In the genomic region with DNA sequence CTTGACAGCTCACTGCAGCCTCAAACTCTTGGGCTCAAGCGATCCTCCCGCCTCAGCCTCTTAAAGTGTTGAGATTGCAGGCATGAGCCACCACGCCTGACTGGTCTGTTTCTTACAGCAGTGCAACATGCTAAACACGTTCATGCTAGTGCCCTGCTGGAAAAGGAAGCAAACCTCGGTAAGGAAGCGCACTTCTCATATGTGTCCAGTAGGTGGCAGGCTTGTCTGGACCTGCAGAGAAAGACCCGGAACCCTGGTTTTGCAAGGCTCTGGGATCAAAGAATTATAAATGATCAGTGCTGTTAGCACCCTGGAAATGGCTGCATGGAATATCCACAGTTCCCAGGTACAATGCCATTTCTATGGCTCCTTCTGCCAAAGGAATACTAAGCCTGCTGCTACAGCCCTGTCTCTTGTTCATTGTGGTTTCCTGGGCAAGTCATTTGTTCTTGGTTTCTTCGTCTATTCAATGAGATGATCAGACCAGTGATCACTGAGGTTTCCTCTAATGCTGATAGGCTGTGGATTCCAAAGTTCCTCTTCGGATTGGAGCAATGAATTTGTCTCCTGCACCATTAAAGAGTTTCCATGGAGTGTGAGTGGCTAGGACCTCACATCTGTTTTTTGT, we compare ENCODE assay signal across 8 cellular contexts. TPM values are rescaled to one million over a fixed set of nuclear protein-coding genes. Genes with fewer than 3 reads are reported as not detected.
DNase-seq lines count a peak whose midpoint lies in the region; ATAC-seq, FAIRE-seq and TF ChIP-seq lines count a peak whose summit lies in the region.

No MANE protein-coding gene starts in this region.

- H3K9me3 ChIP-seq in KOPT-K1 (ENCODE audit: insufficient read depth, low read length, poor library complexity, severe bottlenecking) (no peaks in the 10 kb centered on the region), Panc1 (ENCODE audit: control insufficient read depth, insufficient read depth, low read depth, low read length) (no peaks in the 10 kb centered on the region), fibroblast of lung (ENCODE audit: control insufficient read depth, insufficient read depth, low read depth, low read length) (no peaks in the 10 kb centered on the region), neural cell (ENCODE audit: low read length) (no peaks in the 10 kb centered on the region)

- no peaks in the 10 kb centered on the region for H3K79me2 ChIP-seq in fibroblast of lung (ENCODE audit: control insufficient read depth, insufficient read depth, low read length)
- H3K79me2 ChIP-seq in neural cell (replicated peaks; ENCODE audit: insufficient read depth, low read length) = no peaks in the 10 kb centered on the region

- no peaks in the 10 kb centered on the region for H3F3A ChIP-seq in neural cell (ENCODE audit: insufficient read depth, low read length, poor library complexity, severe bottlenecking)

- H3K4me3 ChIP-seq in Panc1 (ENCODE audit: low read depth in 2 of 2, low read length in 2 of 2) (no peak overlapping the region), fibroblast of lung (replicated peaks in 1 of 4; ENCODE audit: control extremely low read depth in 1 of 4, insufficient read depth in 1 of 4, low read depth in 3 of 4, low read length in 4 of 4) (no peak overlapping the region), neural cell (ENCODE audit: low read length) (no peak overlapping the region)

- CTCF ChIA-PET in Panc1 (lab: Charles Lee) = interaction anchor here (0.6 kb wide), 2 partner anchors 69 to 669 kb away, joined by 4 read pairs; no protein-coding TSS in a partner anchor

- BruUV-seq in Panc1 (replicated peaks; lab: Mats Ljungman, UMichigan) = no TSS peak

- peak overlapping the region; percentile 26 for H3K27ac ChIP-seq in KOPT-K1 (ENCODE audit: low read depth, low read length, poor library complexity, severe bottlenecking)
- no peak overlapping the region; the same call in 1 of the 2 replicates for H3K27ac ChIP-seq in Panc1 (ENCODE audit: low read length)
- no peak overlapping the region for H3K27ac ChIP-seq in fibroblast of lung (ENCODE audit: insufficient read depth, low read length)
- no peak overlapping the region for H3K27ac ChIP-seq in neural cell (ENCODE audit: low read length)

- DNase-seq in NCI-H1436 (lab: John Stamatoyannopoulos, UW) (peak; percentile 63), NCI-H1436 treated with DMSO at 0.1 percent for 48 hours (lab: John Stamatoyannopoulos, UW) (no peak), Panc1 (ENCODE audit: low read depth, low spot score) (peak; percentile 71), fibroblast of lung (ENCODE audit: low read depth in 2 of 2) (peak; percentile 56 to 80), urothelium cell line (ENCODE audit: low spot score) (peak; percentile 89)
- peak; percentile 61 for DNase-seq in activated T-cell treated with anti-CD3 and anti-CD28 coated beads, Interleukin-2, amount 50 U/mL, for 4 hours

- H3K9me3 Mint-ChIP-seq in activated T-cell treated with anti-CD3 and anti-CD28 coated beads, Interleukin-2, amount 50 U/mL, for 4 hours = no peaks in the 10 kb centered on the region

- H3K27me3 ChIP-seq in Panc1 (ENCODE audit: control insufficient read depth, insufficient read depth, low read length) = peaks cover 3% of the 10 kb centered on the region; the same call in 1 of the 2 replicates
- H3K27me3 ChIP-seq in fibroblast of lung (ENCODE audit: control insufficient read depth, insufficient read depth, low read length) = no peaks in the 10 kb centered on the region
- no peaks in the 10 kb centered on the region for H3K27me3 ChIP-seq in neural cell (ENCODE audit: insufficient read depth, low read depth, low read length)

- TF ChIP-seq EP300 in neural cell (conservative IDR thresholded peaks at IDR 0.05; ENCODE audit: poor library complexity, severe bottlenecking) = no peak

- peak; percentile 69 for TF ChIP-seq RAD21 in neural cell (conservative IDR thresholded peaks at IDR 0.05)

- H4K20me1 ChIP-seq in fibroblast of lung (ENCODE audit: control insufficient read depth, extremely low read depth, insufficient read depth, low read length) = no peaks in the 10 kb centered on the region
- H4K20me1 ChIP-seq in neural cell (ENCODE audit: insufficient read depth) = no peaks in the 10 kb centered on the region

- H2AFZ ChIP-seq in fibroblast of lung (ENCODE audit: low read length) (peak overlapping the region; percentile 71), neural cell (ENCODE audit: low read depth, low read length) (no peak overlapping the region)

- in situ Hi-C loops in Panc1 (cut with HindIII; ENCODE audit: low pct_unique_long_range_greater_than_20kb, low sequenced_read_pairs) = no loop called here

- POLR2A ChIA-PET in Panc1 (lab: Charles Lee) = no interaction called here

- intact Hi-C loops in Panc1 (cut with micrococcal nuclease; ENCODE audit: unreplicated experiment) = no loop called here

- H3K36me3 Mint-ChIP-seq in activated T-cell treated with anti-CD3 and anti-CD28 coated beads, Interleukin-2, amount 50 U/mL, for 4 hours (ENCODE audit: insufficient read depth) = no peaks in the 10 kb centered on the region

- H3K36me3 ChIP-seq in KOPT-K1 (ENCODE audit: insufficient read depth, low read length) = peaks cover 8% of the 10 kb centered on the region; the same call in 1 of the 2 replicates
- no peaks in the 10 kb centered on the region for H3K36me3 ChIP-seq in Panc1 (ENCODE audit: control insufficient read depth, insufficient read depth, low read length)
- no peaks in the 10 kb centered on the region for H3K36me3 ChIP-seq in fibroblast of lung (ENCODE audit: control insufficient read depth, insufficient read depth, low read length)
- H3K36me3 ChIP-seq in neural cell (ENCODE audit: insufficient read depth, low read length) = no peaks in the 10 kb centered on the region

- H3K9me2 ChIP-seq in neural cell (ENCODE audit: insufficient read depth, low read length) = no peaks in the 10 kb centered on the region

- TF ChIP-seq CTCF in Panc1 (IDR thresholded peaks at IDR 0.05) (peak; percentile 97), fibroblast of lung (conservative IDR thresholded peaks at IDR 0.05 in 1 of 2, IDR thresholded peaks at IDR 0.05 in 1 of 2; ENCODE audit: low read depth in 1 of 2, low read length in 2 of 2) (peak; percentile 94 to 97), neural cell (IDR thresholded peaks at IDR 0.05; ENCODE audit: poor library complexity, severe bottlenecking) (peak; percentile 86)

- peak overlapping the region; percentile 17 for H3K4me3 Mint-ChIP-seq in activated T-cell treated with anti-CD3 and anti-CD28 coated beads, Interleukin-2, amount 50 U/mL, for 4 hours

- H3K27me3 Mint-ChIP-seq in activated T-cell treated with anti-CD3 and anti-CD28 coated beads, Interleukin-2, amount 50 U/mL, for 4 hours (ENCODE audit: low read depth) = no peaks in the 10 kb centered on the region

- H3K9ac ChIP-seq in fibroblast of lung (ENCODE audit: insufficient read depth, low read length) (no peak overlapping the region), neural cell (ENCODE audit: low read length) (no peak overlapping the region)

- FAIRE-seq in urothelium cell line (lab: Jason Lieb, UNC) = peak; percentile 90

- peaks cover 47% of the 10 kb centered on the region for H3K4me1 Mint-ChIP-seq in activated T-cell treated with anti-CD3 and anti-CD28 coated beads, Interleukin-2, amount 50 U/mL, for 4 hours (ENCODE audit: low read depth)

- ATAC-seq in Panc1 = peak; percentile 91
- ATAC-seq in activated T-cell treated with anti-CD3 and anti-CD28 coated beads, Interleukin-2, amount 50 U/mL, for 4 hours = peak; percentile 79 to 86

- no peak overlapping the region for H3K4me2 ChIP-seq in fibroblast of lung (ENCODE audit: extremely low read depth, insufficient read depth, low read length)
- no peak overlapping the region for H3K4me2 ChIP-seq in neural cell (ENCODE audit: low read length)

- H3K4me1 ChIP-seq in Panc1 (ENCODE audit: control insufficient read depth, insufficient read depth, low read length) (no peaks in the 10 kb centered on the region), fibroblast of lung (ENCODE audit: control insufficient read depth, extremely low read depth, insufficient read depth, low read length) (no peaks in the 10 kb centered on the region)

TF ChIP-seq in neural cell, 6 proteins besides CTCF, POLR2A, EP300 and RAD21:
- TF ChIP-seq SMC3 (conservative IDR thresholded peaks at IDR 0.05; ENCODE audit: poor library complexity) = peak; percentile 65
- no peak for TF ChIP-seq TAF1 (IDR thresholded peaks at IDR 0.05; ENCODE audit: low read depth)

RNA-seq across cellular contexts. Expression of gene RNU5D-1, which starts 15.9 kb away (rescaled TPM):
- total RNA-seq in Panc1 (2021; ENCODE audit: unreplicated experiment) = not detected
- polyA plus RNA-seq in Panc1 (2012; ENCODE audit: insufficient read length) = not detected
- total RNA-seq in activated T-cell treated with anti-CD3 and anti-CD28 coated beads, Interleukin-2, amount 50 U/mL, for 4 hours = not detected
- total RNA-seq in fibroblast of lung = not detected in 2 replicates
- not detected in 2 replicates for polyA plus RNA-seq in fibroblast of lung
- polyA plus RNA-seq in fibroblast of lung (2012) = not detected in 2 replicates
- polyA minus RNA-seq in fibroblast of lung (ENCODE audit: low replicate concordance) = under 0.01 TPM in 1 of 2 replicates, not detected in the other
- not detected in 2 replicates for polyA plus RNA-seq in neural cell
- not detected in 2 replicates for polyA minus RNA-seq in neural cell

RNA-seq across cellular contexts. Expression of gene KIF2C, which starts 24.6 kb away (rescaled TPM):
- total RNA-seq in Panc1 (2021; ENCODE audit: unreplicated experiment) (69.4 TPM), fibroblast of lung (0.51 and 9.2 TPM in 2 replicates)
- polyA plus RNA-seq in Panc1 (2012; ENCODE audit: insufficient read length) = 24.7 TPM
- 1 to 10 TPM; 5.0 to 8.1 (median 8.1) TPM for total RNA-seq in activated T-cell treated with anti-CD3 and anti-CD28 coated beads, Interleukin-2, amount 50 U/mL, for 4 hours
- polyA plus RNA-seq in fibroblast of lung (9.9 and 41.9 TPM in 2 replicates), neural cell (1.5 and 3.8 TPM in 2 replicates)
- 7.2 and 28.0 TPM in 2 replicates for polyA plus RNA-seq in fibroblast of lung (2012)
- polyA minus RNA-seq in fibroblast of lung (ENCODE audit: low replicate concordance) (3.8 and 24.6 TPM in 2 replicates), neural cell (1.2 and 1.5 TPM in 2 replicates)

RNA-seq across cellular contexts. Expression of gene ARMH1, which starts 40.5 kb away (rescaled TPM):
- total RNA-seq in Panc1 (2021; ENCODE audit: unreplicated experiment) (2.8 TPM), fibroblast of lung (2.3 and 6.4 TPM in 2 replicates)
- 4.5 TPM for polyA plus RNA-seq in Panc1 (2012; ENCODE audit: insufficient read length)
- 10 to 100 TPM; 29.4 to 57.2 (median 49.5) TPM for total RNA-seq in activated T-cell treated with anti-CD3 and anti-CD28 coated beads, Interleukin-2, amount 50 U/mL, for 4 hours
- polyA plus RNA-seq in fibroblast of lung (0.75 and 2.4 TPM in 2 replicates), neural cell (88.3 and 105 TPM in 2 replicates)
- 0.27 and 1.0 TPM in 2 replicates for polyA plus RNA-seq in fibroblast of lung (2012)
- polyA minus RNA-seq in fibroblast of lung (ENCODE audit: low replicate concordance) (not detected in 2 replicates), neural cell (17.2 and 24.8 TPM in 2 replicates)

RNA-seq across cellular contexts. Expression of gene TMEM53, which starts 40.8 kb away (rescaled TPM):
- total RNA-seq in Panc1 (2021; ENCODE audit: unreplicated experiment) = 22.9 TPM
- 47.9 TPM for polyA plus RNA-seq in Panc1 (2012; ENCODE audit: insufficient read length)
- 1 to 10 TPM; 1.8 to 3.6 (median 2.2) TPM for total RNA-seq in activated T-cell treated with anti-CD3 and anti-CD28 coated beads, Interleukin-2, amount 50 U/mL, for 4 hours
- total RNA-seq in fibroblast of lung = 5.6 and 8.1 TPM in 2 replicates
- 11.6 and 12.4 TPM in 2 replicates for polyA plus RNA-seq in fibroblast of lung
- 16.4 and 16.8 TPM in 2 replicates for polyA plus RNA-seq in fibroblast of lung (2012)
- 15.9 and 37.0 TPM in 2 replicates for polyA minus RNA-seq in fibroblast of lung (ENCODE audit: low replicate concordance)
- 13.4 and 21.4 TPM in 2 replicates for polyA plus RNA-seq in neural cell
- 11.6 and 13.9 TPM in 2 replicates for polyA minus RNA-seq in neural cell
